Comparison of ENCODE assay signal across 2 cellular contexts in the genomic region with DNA sequence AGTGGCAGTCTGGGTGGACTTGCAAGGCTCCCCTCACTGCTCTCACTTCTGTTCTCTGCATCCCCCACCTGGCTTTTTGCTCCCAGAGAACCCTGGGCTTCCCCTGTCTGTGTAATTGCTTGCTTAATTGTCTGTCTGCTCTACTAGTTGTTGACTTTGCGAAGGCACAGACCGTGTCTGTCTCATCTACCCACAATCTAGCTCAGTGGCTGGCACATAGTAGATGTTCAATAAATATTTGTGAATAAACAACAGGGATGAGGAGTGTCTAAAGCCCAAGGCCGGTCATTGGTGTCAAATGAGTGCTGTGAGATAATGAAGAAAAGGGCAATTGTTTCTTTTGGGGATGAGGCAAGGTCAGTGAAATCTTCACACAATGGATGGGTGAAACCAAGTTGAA.
TF ChIP-seq lines count a peak whose summit lies in the region.

No MANE protein-coding gene starts in this region.

TF ChIP-seq in HEK293, 187 proteins besides CTCF, POLR2A, EP300 and RAD21 (continued from another document):
- TF ChIP-seq, protein P1, sequence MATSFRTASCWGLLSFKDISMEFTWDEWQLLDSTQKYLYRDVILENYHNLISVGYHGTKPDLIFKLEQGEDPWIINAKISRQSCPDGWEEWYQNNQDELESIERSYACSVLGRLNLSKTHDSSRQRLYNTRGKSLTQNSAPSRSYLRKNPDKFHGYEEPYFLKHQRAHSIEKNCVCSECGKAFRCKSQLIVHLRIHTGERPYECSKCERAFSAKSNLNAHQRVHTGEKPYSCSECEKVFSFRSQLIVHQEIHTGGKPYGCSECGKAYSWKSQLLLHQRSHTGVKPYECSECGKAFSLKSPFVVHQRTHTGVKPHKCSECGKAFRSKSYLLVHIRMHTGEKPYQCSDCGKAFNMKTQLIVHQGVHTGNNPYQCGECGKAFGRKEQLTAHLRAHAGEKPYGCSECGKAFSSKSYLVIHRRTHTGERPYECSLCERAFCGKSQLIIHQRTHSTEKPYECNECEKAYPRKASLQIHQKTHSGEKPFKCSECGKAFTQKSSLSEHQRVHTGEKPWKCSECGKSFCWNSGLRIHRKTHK (tag by site-specific recombination; IDR thresholded peaks at IDR 0.05), result no peak

TF ChIP-seq in liver, 16 proteins besides CTCF, POLR2A, EP300 and RAD21 (continued from another document):
- TF ChIP-seq, protein P2, sequence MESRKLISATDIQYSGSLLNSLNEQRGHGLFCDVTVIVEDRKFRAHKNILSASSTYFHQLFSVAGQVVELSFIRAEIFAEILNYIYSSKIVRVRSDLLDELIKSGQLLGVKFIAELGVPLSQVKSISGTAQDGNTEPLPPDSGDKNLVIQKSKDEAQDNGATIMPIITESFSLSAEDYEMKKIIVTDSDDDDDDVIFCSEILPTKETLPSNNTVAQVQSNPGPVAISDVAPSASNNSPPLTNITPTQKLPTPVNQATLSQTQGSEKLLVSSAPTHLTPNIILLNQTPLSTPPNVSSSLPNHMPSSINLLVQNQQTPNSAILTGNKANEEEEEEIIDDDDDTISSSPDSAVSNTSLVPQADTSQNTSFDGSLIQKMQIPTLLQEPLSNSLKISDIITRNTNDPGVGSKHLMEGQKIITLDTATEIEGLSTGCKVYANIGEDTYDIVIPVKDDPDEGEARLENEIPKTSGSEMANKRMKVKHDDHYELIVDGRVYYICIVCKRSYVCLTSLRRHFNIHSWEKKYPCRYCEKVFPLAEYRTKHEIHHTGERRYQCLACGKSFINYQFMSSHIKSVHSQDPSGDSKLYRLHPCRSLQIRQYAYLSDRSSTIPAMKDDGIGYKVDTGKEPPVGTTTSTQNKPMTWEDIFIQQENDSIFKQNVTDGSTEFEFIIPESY (IDR thresholded peaks at IDR 0.05), result no peak
- peak; percentile 44 for TF ChIP-seq FOXA2 (IDR thresholded peaks at IDR 0.05)
- TF ChIP-seq, protein P3, sequence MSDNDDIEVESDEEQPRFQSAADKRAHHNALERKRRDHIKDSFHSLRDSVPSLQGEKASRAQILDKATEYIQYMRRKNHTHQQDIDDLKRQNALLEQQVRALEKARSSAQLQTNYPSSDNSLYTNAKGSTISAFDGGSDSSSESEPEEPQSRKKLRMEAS (IDR thresholded peaks at IDR 0.05), result no peak
